22 cellular contexts compared by ENCODE assay signal in genomic region chr2:9237831-9238230, GRCh38. TPM values are rescaled to one million over a fixed set of nuclear protein-coding genes. Genes with fewer than 3 reads are reported as not detected.
DNase-seq lines count a peak whose midpoint lies in the region; ATAC-seq, FAIRE-seq and TF ChIP-seq lines count a peak whose summit lies in the region.
"Had no signal": no experiment of that assay in that cellular context is flagged by ENCODE, and none has a peak within 500 bp of the region (broad histone marks: within the 10 kb centered on the region; RNA-seq: fewer than 3 reads in every experiment).

No MANE protein-coding gene starts in this region.

- intact Hi-C loops in Panc1 (cut with micrococcal nuclease; ENCODE audit: unreplicated experiment), result no loop called here
- intact Hi-C loops in kidney (cut with DNase I), result no loop called here
- intact Hi-C loops in gastrocnemius medialis (cut with DNase I; ENCODE audit: low total_unique reads), result no loop called here

- ATAC-seq in Panc1 (no peak), gastrocnemius medialis (no peak), GM18502 (IDR thresholded peaks at IDR 0.05; ENCODE audit: poor library complexity, unreplicated experiment) (no peak), HG03039 (IDR thresholded peaks at IDR 0.05; ENCODE audit: unreplicated experiment) (no peak)
- ATAC-seq: activated CD4-positive, CD25-positive, alpha-beta regulatory T cell treated with anti-CD3 and anti-CD28 coated beads, Interleukin-2, amount 50 U/mL, for 24 hours; body of pancreas; foreskin keratinocyte; GM12878; stimulated activated naive CD8-positive, alpha-beta T cell treated with anti-CD3 and anti-CD28 coated beads, Interleukin-15, amount 100 ng/mL, for 72 hours had no signal

- TF ChIP-seq POLR2A in gastrocnemius medialis (IDR thresholded peaks at IDR 0.05), result no peak

- no TSS peak for BruUV-seq in Panc1 (replicated peaks; lab: Mats Ljungman, UMichigan)

- 0 out of 2 replicates have a peak overlapping the region, but pooled peaks have one; percentile 1 for H3K27ac ChIP-seq in ACC112 (ENCODE audit: low read depth, low read length)
- H3K27ac ChIP-seq in Panc1 (ENCODE audit: low read length), result peak overlapping the region; percentile 100
- peak overlapping the region; percentile 25 to 76 for H3K27ac ChIP-seq in kidney (ENCODE audit: low read depth in 2 of 2, low read length in 2 of 2)
- H3K27ac ChIP-seq in gastrocnemius medialis, result peak overlapping the region; percentile 54 to 78 (median 63)
- H3K27ac ChIP-seq in Karpas-422 (ENCODE audit: low read length), result no peak overlapping the region
- H3K27ac ChIP-seq: body of pancreas, foreskin keratinocyte had no signal

- DNase-seq in Panc1 (ENCODE audit: low read depth, low spot score) (no peak), kidney (no peak), gastrocnemius medialis (no peak), Karpas-422 (no peak), NOMO-1 (lab: John Stamatoyannopoulos, UW; ENCODE audit: unreplicated experiment in 2 of 2) (no peak)
- DNase-seq: body of pancreas; CD4-positive, CD25-positive, alpha-beta regulatory T cell; DMS153; foreskin keratinocyte; GF-D8; H7; NCI-H1694 treated with DMSO at 0.1 percent for 48 hours; NCI-H226; small intestine; stimulated activated CD4-positive, alpha-beta T cell treated with anti-CD3 and anti-CD28 coated beads, Interleukin-4, amount 100 ng/mL, for 1 hour; stimulated activated naive CD8-positive, alpha-beta T cell treated with anti-CD3 and anti-CD28 coated beads, Interleukin-15, amount 100 ng/mL, for 72 hours had no signal

- POLR2A ChIA-PET in Panc1 (lab: Charles Lee), result interaction anchor here (0.6 kb wide), 1 partner anchor 28 kb away, joined by 9 read pairs; no protein-coding TSS in a partner anchor

- H3K4me1 ChIP-seq in ACC112 (ENCODE audit: control insufficient read depth, insufficient read depth, low read length, unreplicated experiment), result peaks cover 75% of the 10 kb centered on the region
- peaks cover 97% of the 10 kb centered on the region for H3K4me1 ChIP-seq in Panc1 (ENCODE audit: control insufficient read depth, insufficient read depth, low read length)
- H3K4me1 ChIP-seq in kidney (ENCODE audit: control insufficient read depth in 1 of 2, insufficient read depth in 1 of 2, low read depth in 1 of 2, low read length in 2 of 2), result peaks cover 55 to 61% of the 10 kb centered on the region in 2 donors
- peaks cover 20 to 25% of the 10 kb centered on the region in 2 donors for H3K4me1 ChIP-seq in gastrocnemius medialis
- H3K4me1 ChIP-seq in Karpas-422 (ENCODE audit: low read length), result no peaks in the 10 kb centered on the region

- no peaks in the 10 kb centered on the region for H3K36me3 ChIP-seq in ACC112 (ENCODE audit: insufficient read depth, low read length)
- H3K36me3 ChIP-seq in Panc1 (ENCODE audit: control insufficient read depth, insufficient read depth, low read length), result no peaks in the 10 kb centered on the region
- peaks cover 0 to 4% of the 10 kb centered on the region in 2 donors for H3K36me3 ChIP-seq in kidney (ENCODE audit: control insufficient read depth in 1 of 2, insufficient read depth in 2 of 2, low read length in 2 of 2)
- no peaks in the 10 kb centered on the region for H3K36me3 ChIP-seq in gastrocnemius medialis
- no peaks in the 10 kb centered on the region for H3K36me3 ChIP-seq in Karpas-422 (ENCODE audit: insufficient read depth, low read length)

- no peaks in the 10 kb centered on the region for H3K27me3 ChIP-seq in ACC112 (ENCODE audit: insufficient read depth, low read length)
- no peaks in the 10 kb centered on the region for H3K27me3 ChIP-seq in Panc1 (ENCODE audit: control insufficient read depth, insufficient read depth, low read length)
- no peaks in the 10 kb centered on the region for H3K27me3 ChIP-seq in gastrocnemius medialis
- H3K27me3 ChIP-seq in Karpas-422 (ENCODE audit: low read length), result no peaks in the 10 kb centered on the region
- H3K27me3 ChIP-seq: body of pancreas, foreskin keratinocyte had no signal

- H3K9me3 ChIP-seq in Panc1 (ENCODE audit: control insufficient read depth, insufficient read depth, low read depth, low read length) (no peaks in the 10 kb centered on the region), kidney (ENCODE audit: control insufficient read depth in 1 of 2, low read length in 2 of 2) (no peaks in the 10 kb centered on the region), gastrocnemius medialis (no peaks in the 10 kb centered on the region), Karpas-422 (ENCODE audit: low read length) (no peaks in the 10 kb centered on the region)
- H3K9me3 ChIP-seq: body of pancreas had no signal

- in situ Hi-C loops in Panc1 (cut with HindIII; ENCODE audit: low pct_unique_long_range_greater_than_20kb, low sequenced_read_pairs), result no loop called here
- in situ Hi-C loops in gastrocnemius medialis (cut with MboI; ENCODE audit: low sequenced_read_pairs in 4 of 4), result no loop called here

- peaks cover 87% of the 10 kb centered on the region for H3K79me2 ChIP-seq in ACC112 (ENCODE audit: control insufficient read depth, insufficient read depth, low read length, unreplicated experiment)
- H3K79me2 ChIP-seq in Karpas-422 (ENCODE audit: low read length), result no peaks in the 10 kb centered on the region

- no peak for TF ChIP-seq CTCF in Panc1 (IDR thresholded peaks at IDR 0.05)
- no peak for TF ChIP-seq CTCF in kidney (IDR thresholded peaks at IDR 0.05; ENCODE audit: borderline replicate concordance, extremely low read depth, insufficient read depth)
- TF ChIP-seq CTCF in gastrocnemius medialis (IDR thresholded peaks at IDR 0.05 in 4 of 5, conservative IDR thresholded peaks at IDR 0.05 in 1 of 5), result no peak

- H3K9ac ChIP-seq in kidney (ENCODE audit: low read length in 2 of 2) (no peak overlapping the region), Karpas-422 (ENCODE audit: low read length) (no peak overlapping the region)

- FAIRE-seq in kidney (lab: Jason Lieb, UNC), result no peak
- FAIRE-seq: GM12878, RCC 7860, small intestine had no signal

- no peaks in the 10 kb centered on the region for H3K9me2 ChIP-seq in Karpas-422 (replicated peaks; ENCODE audit: insufficient read depth, low read length)

- H3K4me3 ChIP-seq in ACC112 (ENCODE audit: low read depth, low read length), result no peak overlapping the region
- H3K4me3 ChIP-seq in Panc1 (ENCODE audit: low read depth in 2 of 2, low read length in 2 of 2), result peak overlapping the region in 1 of 2 experiments; percentile 11; a peak in 1 of 4 replicates
- no peak overlapping the region for H3K4me3 ChIP-seq in kidney (ENCODE audit: low read length in 2 of 2)
- no peak overlapping the region for H3K4me3 ChIP-seq in gastrocnemius medialis
- H3K4me3 ChIP-seq in Karpas-422 (ENCODE audit: low read length), result no peak overlapping the region
- H3K4me3 ChIP-seq: body of pancreas, GM12878 had no signal

- H3K4me2 ChIP-seq in Karpas-422 (ENCODE audit: low read depth, low read length, poor library complexity, severe bottlenecking), result no peak overlapping the region

- H2AFZ ChIP-seq in ACC112 (ENCODE audit: low read length, unreplicated experiment) (no peak overlapping the region), Karpas-422 (ENCODE audit: low read length) (no peak overlapping the region)

- H4K20me1 ChIP-seq in Karpas-422 (ENCODE audit: insufficient read depth, low read depth, low read length), result no peaks in the 10 kb centered on the region

- CTCF ChIA-PET in Panc1 (lab: Charles Lee), result interaction anchor here (0.6 kb wide), 1 partner anchor 72 kb away, joined by 9 read pairs; no protein-coding TSS in a partner anchor

RNA-seq across cellular contexts. Expression of gene ASAP2, which starts 31.2 kb away (rescaled TPM):
- 107 TPM for total RNA-seq in Panc1 (2021; ENCODE audit: unreplicated experiment)
- polyA plus RNA-seq in Panc1 (2012; ENCODE audit: insufficient read length), result 57.3 TPM
- 54.8 TPM for total RNA-seq in kidney
- 26.2 TPM for polyA plus RNA-seq in kidney (ENCODE audit: insufficient read depth, low read depth, low replicate concordance)
- total RNA-seq in gastrocnemius medialis, result 1 to 10 TPM; 1.9 to 4.0 (median 3.4) TPM
- not detected in 2 replicates for total RNA-seq in Karpas-422 (2014; rRNA removed; shearing (Covaris generic); ENCODE audit: low replicate concordance)
- polyA plus RNA-seq: CD4-positive, CD25-positive, alpha-beta regulatory T cell had no signal

Comparison
In these comparisons a context has a peak if more than half of its experiments do, and no peak if none do; other contexts are left out.
1. RNA of gene ASAP2, which starts 31.2 kb away (total RNA-seq): 107 TPM in Panc1 (single experiment) and 54.8 TPM in kidney (single experiment); 1.9 to 4.0 TPM in gastrocnemius medialis and not detected in Karpas-422; every median in the first group is over 10 times any median in the second.